2 cellular contexts compared by ENCODE assay signal in the genomic region with DNA sequence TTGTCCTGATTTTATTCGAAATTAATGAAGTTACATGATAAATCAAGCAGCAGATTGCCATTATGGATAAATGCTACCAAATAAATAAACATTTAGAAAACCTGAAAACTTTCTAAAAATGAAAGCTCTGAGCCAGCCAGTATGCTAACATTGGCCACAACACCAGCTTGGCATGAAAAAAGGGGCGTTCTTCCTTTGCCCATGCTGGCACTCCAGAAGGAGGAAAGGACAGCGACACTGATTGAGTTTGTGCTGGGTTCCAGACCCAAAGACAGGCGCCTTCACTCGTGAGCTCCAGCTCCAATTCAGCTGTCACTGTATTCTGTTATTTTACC.
TF ChIP-seq lines count a peak whose summit lies in the region.

No MANE protein-coding gene starts in this region.

TF ChIP-seq in SK-N-SH, 30 proteins besides CTCF, POLR2A, EP300 and RAD21 (continued from another document):
- no peak for TF ChIP-seq ZBTB33 (IDR thresholded peaks at IDR 0.05; ENCODE audit: borderline replicate concordance, low read depth)
- TF ChIP-seq TCF12 (IDR thresholded peaks at IDR 0.05): no peak
- TF ChIP-seq MXI1 (IDR thresholded peaks at IDR 0.05; ENCODE audit: low read depth, low read length): no peak
- TF ChIP-seq REST (IDR thresholded peaks at IDR 0.05; ENCODE audit: low read depth, low read length): no peak
- TF ChIP-seq POLR2AphosphoS5 (IDR thresholded peaks at IDR 0.05; ENCODE audit: low read depth, low read length): no peak
- no peak for TF ChIP-seq TAF1 (IDR thresholded peaks at IDR 0.05; ENCODE audit: borderline replicate concordance, low read depth, low read length)

TF ChIP-seq in SK-N-SH treated with all-trans-retinoic acid at 6 μM for 48 hours, 23 proteins besides CTCF, POLR2A, EP300 and RAD21 (continued from another document):
- TF ChIP-seq, protein P1, sequence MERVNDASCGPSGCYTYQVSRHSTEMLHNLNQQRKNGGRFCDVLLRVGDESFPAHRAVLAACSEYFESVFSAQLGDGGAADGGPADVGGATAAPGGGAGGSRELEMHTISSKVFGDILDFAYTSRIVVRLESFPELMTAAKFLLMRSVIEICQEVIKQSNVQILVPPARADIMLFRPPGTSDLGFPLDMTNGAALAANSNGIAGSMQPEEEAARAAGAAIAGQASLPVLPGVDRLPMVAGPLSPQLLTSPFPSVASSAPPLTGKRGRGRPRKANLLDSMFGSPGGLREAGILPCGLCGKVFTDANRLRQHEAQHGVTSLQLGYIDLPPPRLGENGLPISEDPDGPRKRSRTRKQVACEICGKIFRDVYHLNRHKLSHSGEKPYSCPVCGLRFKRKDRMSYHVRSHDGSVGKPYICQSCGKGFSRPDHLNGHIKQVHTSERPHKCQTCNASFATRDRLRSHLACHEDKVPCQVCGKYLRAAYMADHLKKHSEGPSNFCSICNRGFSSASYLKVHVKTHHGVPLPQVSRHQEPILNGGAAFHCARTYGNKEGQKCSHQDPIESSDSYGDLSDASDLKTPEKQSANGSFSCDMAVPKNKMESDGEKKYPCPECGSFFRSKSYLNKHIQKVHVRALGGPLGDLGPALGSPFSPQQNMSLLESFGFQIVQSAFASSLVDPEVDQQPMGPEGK (CRISPR knock-in tag; IDR thresholded peaks at IDR 0.05; ENCODE audit: borderline replicate concordance): no peak
- TF ChIP-seq PPARA (CRISPR knock-in tag; IDR thresholded peaks at IDR 0.05; ENCODE audit: borderline replicate concordance): no peak
- no peak for TF ChIP-seq RARB (CRISPR knock-in tag; IDR thresholded peaks at IDR 0.05)
- TF ChIP-seq ARNTL (CRISPR knock-in tag; IDR thresholded peaks at IDR 0.05; ENCODE audit: borderline replicate concordance, low read depth): no peak
- TF ChIP-seq ZC3H10 (CRISPR knock-in tag; IDR thresholded peaks at IDR 0.05): no peak
- no peak for TF ChIP-seq ISL1 (CRISPR knock-in tag; IDR thresholded peaks at IDR 0.05)
- no peak for TF ChIP-seq SNAI2 (CRISPR knock-in tag; IDR thresholded peaks at IDR 0.05)
- no peak for TF ChIP-seq CSDC2 (CRISPR knock-in tag; IDR thresholded peaks at IDR 0.05)
- TF ChIP-seq, protein P2, sequence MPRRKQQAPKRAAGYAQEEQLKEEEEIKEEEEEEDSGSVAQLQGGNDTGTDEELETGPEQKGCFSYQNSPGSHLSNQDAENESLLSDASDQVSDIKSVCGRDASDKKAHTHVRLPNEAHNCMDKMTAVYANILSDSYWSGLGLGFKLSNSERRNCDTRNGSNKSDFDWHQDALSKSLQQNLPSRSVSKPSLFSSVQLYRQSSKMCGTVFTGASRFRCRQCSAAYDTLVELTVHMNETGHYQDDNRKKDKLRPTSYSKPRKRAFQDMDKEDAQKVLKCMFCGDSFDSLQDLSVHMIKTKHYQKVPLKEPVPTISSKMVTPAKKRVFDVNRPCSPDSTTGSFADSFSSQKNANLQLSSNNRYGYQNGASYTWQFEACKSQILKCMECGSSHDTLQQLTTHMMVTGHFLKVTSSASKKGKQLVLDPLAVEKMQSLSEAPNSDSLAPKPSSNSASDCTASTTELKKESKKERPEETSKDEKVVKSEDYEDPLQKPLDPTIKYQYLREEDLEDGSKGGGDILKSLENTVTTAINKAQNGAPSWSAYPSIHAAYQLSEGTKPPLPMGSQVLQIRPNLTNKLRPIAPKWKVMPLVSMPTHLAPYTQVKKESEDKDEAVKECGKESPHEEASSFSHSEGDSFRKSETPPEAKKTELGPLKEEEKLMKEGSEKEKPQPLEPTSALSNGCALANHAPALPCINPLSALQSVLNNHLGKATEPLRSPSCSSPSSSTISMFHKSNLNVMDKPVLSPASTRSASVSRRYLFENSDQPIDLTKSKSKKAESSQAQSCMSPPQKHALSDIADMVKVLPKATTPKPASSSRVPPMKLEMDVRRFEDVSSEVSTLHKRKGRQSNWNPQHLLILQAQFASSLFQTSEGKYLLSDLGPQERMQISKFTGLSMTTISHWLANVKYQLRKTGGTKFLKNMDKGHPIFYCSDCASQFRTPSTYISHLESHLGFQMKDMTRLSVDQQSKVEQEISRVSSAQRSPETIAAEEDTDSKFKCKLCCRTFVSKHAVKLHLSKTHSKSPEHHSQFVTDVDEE (CRISPR knock-in tag; IDR thresholded peaks at IDR 0.05): no peak
- TF ChIP-seq OSR1 (CRISPR knock-in tag; IDR thresholded peaks at IDR 0.05): no peak
- no peak for TF ChIP-seq BACH2 (CRISPR knock-in tag; IDR thresholded peaks at IDR 0.05; ENCODE audit: borderline replicate concordance)
- no peak for TF ChIP-seq ZNF565 (CRISPR knock-in tag; conservative IDR thresholded peaks at IDR 0.05; ENCODE audit: low read depth)
